13 cellular contexts compared by ENCODE assay signal in the genomic region with DNA sequence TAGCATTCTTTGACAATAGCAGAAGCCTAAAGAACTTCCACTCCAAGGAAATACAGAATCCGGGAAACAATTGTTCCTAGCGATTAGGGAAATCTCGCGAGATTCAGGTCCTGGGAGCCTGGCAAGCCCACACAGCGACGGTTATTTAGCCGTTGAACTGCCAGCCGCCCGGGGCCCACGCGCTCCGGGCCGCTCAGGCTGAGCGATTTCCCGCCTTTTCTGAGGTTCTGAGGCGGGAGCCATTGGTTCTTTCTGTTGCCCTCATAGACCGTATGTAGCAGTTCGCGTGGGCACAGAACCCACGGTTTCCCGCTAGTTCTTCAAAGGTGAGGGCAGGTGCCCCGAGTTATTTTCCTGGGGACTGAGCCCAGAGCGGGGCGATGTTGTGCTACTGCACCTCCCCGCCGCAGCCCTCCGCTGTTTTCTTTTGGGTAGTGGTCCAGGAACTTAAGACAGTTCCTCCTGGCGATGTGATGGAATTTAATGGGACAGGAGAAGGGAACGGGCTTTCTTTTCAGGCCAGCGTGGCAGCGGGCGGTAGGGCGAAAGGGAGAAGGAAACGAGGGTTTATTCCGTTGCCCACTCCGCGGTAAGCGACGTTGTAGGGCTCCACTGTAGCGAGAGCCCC. TPM values are rescaled to one million over a fixed set of nuclear protein-coding genes. Genes with fewer than 3 reads are reported as not detected.
DNase-seq lines count a peak whose midpoint lies in the region; ATAC-seq and TF ChIP-seq lines count a peak whose summit lies in the region.
"Had no signal": no experiment of that assay in that cellular context is flagged by ENCODE, and none has a peak within 500 bp of the region (broad histone marks: within the 10 kb centered on the region; RNA-seq: fewer than 3 reads in every experiment).

A gene with protein sequence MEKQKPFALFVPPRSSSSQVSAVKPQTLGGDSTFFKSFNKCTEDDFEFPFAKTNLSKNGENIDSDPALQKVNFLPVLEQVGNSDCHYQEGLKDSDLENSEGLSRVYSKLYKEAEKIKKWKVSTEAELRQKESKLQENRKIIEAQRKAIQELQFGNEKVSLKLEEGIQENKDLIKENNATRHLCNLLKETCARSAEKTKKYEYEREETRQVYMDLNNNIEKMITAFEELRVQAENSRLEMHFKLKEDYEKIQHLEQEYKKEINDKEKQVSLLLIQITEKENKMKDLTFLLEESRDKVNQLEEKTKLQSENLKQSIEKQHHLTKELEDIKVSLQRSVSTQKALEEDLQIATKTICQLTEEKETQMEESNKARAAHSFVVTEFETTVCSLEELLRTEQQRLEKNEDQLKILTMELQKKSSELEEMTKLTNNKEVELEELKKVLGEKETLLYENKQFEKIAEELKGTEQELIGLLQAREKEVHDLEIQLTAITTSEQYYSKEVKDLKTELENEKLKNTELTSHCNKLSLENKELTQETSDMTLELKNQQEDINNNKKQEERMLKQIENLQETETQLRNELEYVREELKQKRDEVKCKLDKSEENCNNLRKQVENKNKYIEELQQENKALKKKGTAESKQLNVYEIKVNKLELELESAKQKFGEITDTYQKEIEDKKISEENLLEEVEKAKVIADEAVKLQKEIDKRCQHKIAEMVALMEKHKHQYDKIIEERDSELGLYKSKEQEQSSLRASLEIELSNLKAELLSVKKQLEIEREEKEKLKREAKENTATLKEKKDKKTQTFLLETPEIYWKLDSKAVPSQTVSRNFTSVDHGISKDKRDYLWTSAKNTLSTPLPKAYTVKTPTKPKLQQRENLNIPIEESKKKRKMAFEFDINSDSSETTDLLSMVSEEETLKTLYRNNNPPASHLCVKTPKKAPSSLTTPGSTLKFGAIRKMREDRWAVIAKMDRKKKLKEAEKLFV (plus strand): TSS at position 171 of the 628 bp plus-strand sequence. CDS start 602 bp downstream, outside the sequence.

- H3K4me3 Mint-ChIP-seq in CD14-positive monocyte (peak within 1 kb of the TSS; percentile 7 to 82), brain (peak within 1 kb of the TSS in 3 of 5 experiments; percentile 16 to 76 (median 51)), natural killer cell (peak within 1 kb of the TSS; percentile 63)

- H3K27ac Mint-ChIP-seq in CD14-positive monocyte (no peak within 1 kb of the TSS), brain (no peak within 1 kb of the TSS), natural killer cell (no peak within 1 kb of the TSS)

- H3K36me3 Mint-ChIP-seq in CD14-positive monocyte (no peaks in the 10 kb centered on the region), brain (no peaks in the 10 kb centered on the region), natural killer cell (no peaks in the 10 kb centered on the region)

- H3K27ac ChIP-seq in GM23248 = no peak within 1 kb of the TSS
- H3K27ac ChIP-seq: colonic mucosa, skin epidermis had no signal

- H3K4me1 ChIP-seq in GM23248 (ENCODE audit: insufficient read depth) = no peaks in the 10 kb centered on the region
- H3K4me1 ChIP-seq: colonic mucosa had no signal

- no peaks in the 10 kb centered on the region for H3F3A ChIP-seq in GM23248 (ENCODE audit: insufficient read depth)

- H3K9ac ChIP-seq in GM23248 = no peak within 1 kb of the TSS

- ATAC-seq in natural killer cell = no peak
- no peak for ATAC-seq in HG03439 (IDR thresholded peaks at IDR 0.05; ENCODE audit: unreplicated experiment)

- 29 to 36% methylated on average over 40 of the region's 40 CpGs for WGBS in GM23248 (ENCODE audit: low coverage in 1 of 2, low lambda C conversion rate in 2 of 2, missing lambda C conversion rate in 2 of 2), 2 experiments

- H3K4me3 ChIP-seq in GM23248 = peak within 1 kb of the TSS; percentile 28; the same call in 1 of the 2 replicates
- no peak within 1 kb of the TSS for H3K4me3 ChIP-seq in MG63
- H3K4me3 ChIP-seq: colonic mucosa, skin epidermis had no signal

- H3K9me3 Mint-ChIP-seq in CD14-positive monocyte (peaks cover 0 to 23% (median 10%) of the 10 kb centered on the region in 7 donors), brain (no peaks in the 10 kb centered on the region), natural killer cell (no peaks in the 10 kb centered on the region)

- H3K27me3 ChIP-seq in GM23248 (replicated peaks; ENCODE audit: insufficient read depth) (peaks cover 48% of the 10 kb centered on the region), MG63 (peaks cover 47% of the 10 kb centered on the region)

- no peak within 1 kb of the TSS for H3K4me2 ChIP-seq in GM23248 (ENCODE audit: unreplicated experiment)

- TF ChIP-seq CTCF in CD14-positive monocyte (IDR thresholded peaks at IDR 0.05) (no peak), brain (conservative IDR thresholded peaks at IDR 0.05) (no peak), natural killer cell (IDR thresholded peaks at IDR 0.05) (no peak)

- H4K20me1 ChIP-seq in GM23248 (ENCODE audit: insufficient read depth) = no peaks in the 10 kb centered on the region

- H3K9me2 ChIP-seq in GM23248 (ENCODE audit: insufficient read depth) = no peaks in the 10 kb centered on the region

- H2AFZ ChIP-seq in GM23248 = peak within 1 kb of the TSS; percentile 60

- H3K27me3 Mint-ChIP-seq in CD14-positive monocyte (ENCODE audit: low read depth in 3 of 3) = peaks cover 23 to 29% (median 27%) of the 10 kb centered on the region in 3 donors
- peaks cover 4% of the 10 kb centered on the region for H3K27me3 Mint-ChIP-seq in brain
- peaks cover 18 to 27% of the 10 kb centered on the region in 2 donors for H3K27me3 Mint-ChIP-seq in natural killer cell (ENCODE audit: low read depth in 2 of 2)

- H3K9me3 ChIP-seq in GM23248 (ENCODE audit: low read depth) (no peaks in the 10 kb centered on the region), MG63 (no peaks in the 10 kb centered on the region)
- H3K9me3 ChIP-seq: colonic mucosa had no signal

- in situ Hi-C loops in GM23248 (cut with MboI) = no loop called here

- H3K36me3 ChIP-seq in GM23248 (ENCODE audit: low read depth) = no peaks in the 10 kb centered on the region
- H3K36me3 ChIP-seq in MG63 = no peaks in the 10 kb centered on the region
- H3K36me3 ChIP-seq: colonic mucosa had no signal

- H3K4me1 Mint-ChIP-seq in CD14-positive monocyte (peaks cover 8% of the 10 kb centered on the region), brain (no peaks in the 10 kb centered on the region), natural killer cell (peaks cover 10 to 11% of the 10 kb centered on the region in 2 donors)

- H3K79me2 ChIP-seq in GM23248 (ENCODE audit: insufficient read depth) = no peaks in the 10 kb centered on the region

- no peak for DNase-seq in CD14-positive monocyte (ENCODE audit: low spot score)
- DNase-seq in GM23248 = peak; percentile 20
- DNase-seq in natural killer cell = no peak
- DNase-seq in NCI-H2227 (lab: John Stamatoyannopoulos, UW; ENCODE audit: unreplicated experiment) = no peak
- no peak for DNase-seq in NCI-H345 (lab: John Stamatoyannopoulos, UW)
- DNase-seq in MG63 = no peak
- DNase-seq: colonic mucosa, mesenchymal stem cell, NCI-H146 had no signal

- intact Hi-C loops in CD14-positive monocyte (cut with micrococcal nuclease) = no loop called here
- intact Hi-C loops in natural killer cell (cut with micrococcal nuclease) = no loop called here

RNA-seq across cellular contexts. Expression of the gene that starts here (rescaled TPM):
- polyA plus RNA-seq in CD14-positive monocyte (not detected), GM23248 (2016; fragmentation: Nextera tagmentation; extraction: Ambion mirVana) (not detected in 2 replicates), brain (ENCODE audit: insufficient read depth, low read depth, low replicate concordance) (not detected)
- not detected in 2 replicates for total RNA-seq in GM23248 (2014; rRNA removed; shearing (Covaris generic))
- total RNA-seq in natural killer cell = not detected
- not detected in 2 replicates for total RNA-seq in MG63 (2014; rRNA removed; shearing (Covaris generic); ENCODE audit: low replicate concordance)
- total RNA-seq: colonic mucosa; T-helper 1 cell treated with Interleukin-12 subunit alpha and Interleukin-12 subunit beta and Interleukin-4 antibody, amounts not matched to agents 30 ng/mL and 1 ng/mL, for 36 hours had no signal

Comparison
In these comparisons a context has a peak if more than half of its experiments do, and no peak if none do; other contexts are left out.
1. Peak in DNase-seq and H3K4me3 ChIP-seq in GM23248; RNA of the gene not detected or under 1 TPM.